Comparison of ENCODE assay signal across 19 cellular contexts in genomic region chr7:111320133-111320532, GRCh38.
DNase-seq lines count a peak whose midpoint lies in the region; ATAC-seq, FAIRE-seq and TF ChIP-seq lines count a peak whose summit lies in the region.
"Had no signal": no experiment of that assay in that cellular context is flagged by ENCODE, and none has a peak within 500 bp of the region (broad histone marks: within the 10 kb centered on the region; RNA-seq: fewer than 3 reads in every experiment).

No MANE protein-coding gene starts in this region.

- no peaks in the 10 kb centered on the region for H3K27me3 ChIP-seq in K562 (ENCODE audit: control insufficient read depth in 2 of 2, insufficient read depth in 2 of 2, low read length in 2 of 2)
- H3K27me3 ChIP-seq in right lobe of liver: no peaks in the 10 kb centered on the region
- H3K27me3 ChIP-seq: Peyer's patch had no signal

- POLR2A ChIA-PET in K562 (lab: Yijun Ruan, JAX): interaction anchor here (0.9 to 1.5 kb wide), 2 partner anchors 8 to 197 kb away, joined by 3 read pairs; no protein-coding TSS in a partner anchor

- TF ChIP-seq POLR2A in GM18505 (IDR thresholded peaks at IDR 0.05; ENCODE audit: borderline replicate concordance, extremely low read depth, insufficient read depth, insufficient read length) (no peak), K562 (conservative IDR thresholded peaks at IDR 0.05) (no peak), right lobe of liver (IDR thresholded peaks at IDR 0.05) (no peak)

- TF ChIP-seq EP300 in K562 (IDR thresholded peaks at IDR 0.05; ENCODE audit: low read length): no peak

- in situ Hi-C loops in K562 (cut with MboI): no loop called here

- DNase-seq in K562 (ENCODE audit: extremely low read depth in 1 of 4, low spot score in 3 of 4) (no peak), right lobe of liver (no peak)
- DNase-seq in stimulated activated CD4-positive, alpha-beta T cell treated with anti-CD3 and anti-CD28 coated beads, Interleukin-4, amount 100 ng/mL, for 24 hours: no peak
- DNase-seq: CD4-positive, CD25-positive, alpha-beta regulatory T cell; GM23248; NCI-H1092; NCI-H2081 treated with DMSO at 0.1 percent for 48 hours; NCI-H510A; NCI-H82; Peyer's patch; Right ventricle myocardium superior had no signal

- no peak overlapping the region for H3K4me2 ChIP-seq in K562 (ENCODE audit: insufficient read depth, low read length)
- H3K4me2 ChIP-seq: KMS-11 had no signal

- TF ChIP-seq CTCF in K562 (IDR thresholded peaks at IDR 0.05 in 2 of 3, conservative IDR thresholded peaks at IDR 0.05 in 1 of 3; ENCODE audit: insufficient read depth in 2 of 3, low read depth in 1 of 3, low read length in 3 of 3) (no peak), right lobe of liver (IDR thresholded peaks at IDR 0.05) (no peak)

- H3K9me3 ChIP-seq in K562 (replicated peaks; ENCODE audit: control insufficient read depth, insufficient read depth, low read depth, low read length) (no peaks in the 10 kb centered on the region; the same call in 1 of the 2 replicates), right lobe of liver (no peaks in the 10 kb centered on the region)
- H3K9me3 ChIP-seq: Peyer's patch had no signal

- no peaks in the 10 kb centered on the region for H3K9me1 ChIP-seq in K562 (ENCODE audit: control insufficient read depth, insufficient read depth, low read length)

- H3K4me3 ChIP-seq in K562 (no peak overlapping the region), right lobe of liver (no peak overlapping the region)
- H3K4me3 ChIP-seq: GM23248, Peyer's patch had no signal

- no peaks in the 10 kb centered on the region for H4K20me1 ChIP-seq in K562 (replicated peaks; ENCODE audit: control insufficient read depth, insufficient read depth, low read length)

- no TSS peak for BruUV-seq in K562 (replicated peaks; lab: Mats Ljungman, UMichigan)

- CTCF ChIA-PET in K562 (lab: Yijun Ruan, JAX; ENCODE audit: low intra/inter-chr PET ratio): no interaction called here

- ATAC-seq in GM18505 (IDR thresholded peaks at IDR 0.05; ENCODE audit: unreplicated experiment): peak; percentile 48
- peak; percentile 74 for ATAC-seq in HG02610 (IDR thresholded peaks at IDR 0.05; ENCODE audit: unreplicated experiment)
- peak; percentile 47 for ATAC-seq in HG03342 (IDR thresholded peaks at IDR 0.05; ENCODE audit: unreplicated experiment)
- ATAC-seq in K562: peak; percentile 57
- no peak for ATAC-seq in GM21381 (IDR thresholded peaks at IDR 0.05; ENCODE audit: unreplicated experiment)
- no peak for ATAC-seq in right lobe of liver
- ATAC-seq: HCT116, HepG2, SK-N-SH treated with all-trans-retinoic acid at 6 μM for 48 hours had no signal

- H3K27ac ChIP-seq in K562 (ENCODE audit: extremely low read depth, low read depth, low read length) (no peak overlapping the region), right lobe of liver (no peak overlapping the region)
- H3K27ac ChIP-seq: GM23248, KMS-11, Peyer's patch had no signal

- TF ChIP-seq RAD21 in K562 (CRISPR knock-in tag; conservative IDR thresholded peaks at IDR 0.05 in 1 of 2, IDR thresholded peaks at IDR 0.05 in 1 of 2): no peak

- no peak for FAIRE-seq in K562 (lab: Jason Lieb, UNC)
- FAIRE-seq: HepG2 had no signal

- H3K79me2 ChIP-seq in K562 (ENCODE audit: control insufficient read depth, insufficient read depth, low read length): peaks cover 64% of the 10 kb centered on the region

- H3K36me3 ChIP-seq in K562 (ENCODE audit: control insufficient read depth, insufficient read depth, low read length): peaks cover 4% of the 10 kb centered on the region; the same call in 1 of the 3 replicates
- no peaks in the 10 kb centered on the region for H3K36me3 ChIP-seq in right lobe of liver
- H3K36me3 ChIP-seq: Peyer's patch had no signal

- H3K4me1 ChIP-seq in K562 (replicated peaks in 1 of 2; ENCODE audit: control insufficient read depth in 2 of 2, insufficient read depth in 2 of 2, low read length in 2 of 2) (no peaks in the 10 kb centered on the region; a peak in 2 of 5 replicates), right lobe of liver (no peaks in the 10 kb centered on the region)
- H3K4me1 ChIP-seq: Peyer's patch had no signal

- intact Hi-C loops in K562 (cut with micrococcal nuclease): no loop called here
- intact Hi-C loops in right lobe of liver (cut with DNase I): no loop called here

- H3K9ac ChIP-seq in K562 (ENCODE audit: insufficient read depth in 1 of 2, low read depth in 2 of 2, low read length in 2 of 2): no peak overlapping the region
- H3K9ac ChIP-seq: GM23248, KMS-11 had no signal

- H2AFZ ChIP-seq in K562 (ENCODE audit: low read depth, low read length): no peak overlapping the region
- H2AFZ ChIP-seq: GM23248 had no signal

TF ChIP-seq in K562, 482 proteins besides CTCF, POLR2A, EP300 and RAD21:
- TF ChIP-seq TFAM (CRISPR knock-in tag; conservative IDR thresholded peaks at IDR 0.05): no peak
- no peak for TF ChIP-seq FOSL1 (tag; conservative IDR thresholded peaks at IDR 0.05)
- no peak for TF ChIP-seq POU5F1 (IDR thresholded peaks at IDR 0.05; ENCODE audit: borderline replicate concordance, low read depth, low read length, partially characterized antibody)
- no peak for TF ChIP-seq ZNF197 (CRISPR knock-in tag; IDR thresholded peaks at IDR 0.05; ENCODE audit: low read depth)
- TF ChIP-seq ZNF764 (CRISPR knock-in tag; IDR thresholded peaks at IDR 0.05; ENCODE audit: low read depth): no peak
- no peak for TF ChIP-seq ZNF23 (CRISPR knock-in tag; IDR thresholded peaks at IDR 0.05)
- TF ChIP-seq ZNF133 (CRISPR knock-in tag; IDR thresholded peaks at IDR 0.05): no peak
- no peak for TF ChIP-seq KAT8 (IDR thresholded peaks at IDR 0.05; ENCODE audit: low read depth)
- TF ChIP-seq PREB (CRISPR knock-in tag; IDR thresholded peaks at IDR 0.05): no peak
- TF ChIP-seq MEIS2 (IDR thresholded peaks at IDR 0.05; ENCODE audit: partially characterized antibody): no peak
- TF ChIP-seq OTX1 (CRISPR knock-in tag; IDR thresholded peaks at IDR 0.05): no peak
- TF ChIP-seq ZNF134 (CRISPR knock-in tag; conservative IDR thresholded peaks at IDR 0.05): no peak
TF ChIP-seq in K562: peak in this region for 0.

Comparison
In these comparisons a context has a peak if more than half of its experiments do, and no peak if none do; other contexts are left out.
1. ATAC-seq: peak in GM18505 (single experiment), HG02610 (single experiment), HG03342 (single experiment) and K562 (single experiment); none in GM21381 (single experiment) and right lobe of liver (0 of 4).